ENCODE assay signal across 28 cellular contexts in genomic region chr1:84675631-84676030, GRCh38.
"Had no signal": no experiment of that assay in that cellular context is flagged by ENCODE, and none has a peak within 500 bp of the region (broad histone marks: within the 10 kb centered on the region; RNA-seq: fewer than 3 reads in every experiment).

No MANE protein-coding gene starts in this region.

- H3K4me3 Mint-ChIP-seq: activated CD4-positive, alpha-beta T cell treated with anti-CD3 and anti-CD28 coated beads for 36 hours; activated CD8-positive, alpha-beta T cell treated with anti-CD3 and anti-CD28 coated beads, Interleukin-2, amount 10 ng/mL, durations not matched to agents 7 days and 5 days; activated naive CD8-positive, alpha-beta T cell treated with anti-CD3 and anti-CD28 coated beads, Interleukin-2, amount 10 ng/mL, durations not matched to agents 7 days and 5 days had no signal

- H3K9me3 Mint-ChIP-seq: activated naive CD8-positive, alpha-beta T cell treated with anti-CD3 and anti-CD28 coated beads, Interleukin-2, amount 10 ng/mL, durations not matched to agents 7 days and 5 days had no signal

- H3K9me2 ChIP-seq: SK-N-SH had no signal

- H3K27ac ChIP-seq: adrenal gland, RWPE1, SJCRH30, VCaP had no signal

- H3K9me3 ChIP-seq: adrenal gland, MG63, SJCRH30, SK-N-SH had no signal

- H3K27me3 ChIP-seq: adrenal gland, MG63, SJCRH30 had no signal

- H3K9ac ChIP-seq: SK-N-SH had no signal

- H3K27me3 Mint-ChIP-seq: activated CD4-positive, alpha-beta T cell treated with anti-CD3 and anti-CD28 coated beads for 36 hours; activated naive CD8-positive, alpha-beta T cell treated with anti-CD3 and anti-CD28 coated beads, Interleukin-2, amount 10 ng/mL, durations not matched to agents 7 days and 5 days had no signal

- H3K4me2 ChIP-seq: SK-N-SH had no signal

- H3K4me1 ChIP-seq: adrenal gland had no signal

- DNase-seq: activated CD4-positive, alpha-beta T cell treated with anti-CD3 and anti-CD28 coated beads for 36 hours; activated CD4-positive, alpha-beta T cell treated with anti-CD3 and anti-CD28 coated beads, Interleukin-2, amount 50 U/mL, for 4 hours; activated CD8-positive, alpha-beta memory T cell treated with anti-CD3 and anti-CD28 coated beads, Interleukin-2, amount 50 U/mL, for 48 hours; activated CD8-positive, alpha-beta T cell treated with anti-CD3 and anti-CD28 coated beads, Interleukin-2, amount 10 ng/mL, durations not matched to agents 7 days and 5 days; activated naive CD4-positive, alpha-beta T cell treated with anti-CD3 and anti-CD28 coated beads, Interleukin-2, amount 50 U/mL, for 16 hours; activated naive CD8-positive, alpha-beta T cell treated with anti-CD3 and anti-CD28 coated beads, Interleukin-2, amount 10 ng/mL, durations not matched to agents 7 days and 5 days; activated T-cell treated with anti-CD3 and anti-CD28 coated beads, Interleukin-2, amount 50 U/mL, for 1 hour; adrenal gland; anterior cingulate cortex; cerebellar nuclear complex; MG63; MV-4-11; NCI-H1105; NCI-H1436; NCI-H1694 treated with DMSO at 0.1 percent for 48 hours; NCI-H2029 treated with DMSO at 0.1 percent for 48 hours; NCI-H345; NCI-H510A; NCI-H526 treated with DMSO at 0.1 percent for 48 hours; NCI-H82; OCI-M1; Right ventricle myocardium superior; SJCRH30; SK-N-SH; T-helper 1 cell had no signal

- H3K36me3 ChIP-seq: adrenal gland had no signal

- ATAC-seq: activated CD4-positive, alpha-beta T cell treated with anti-CD3 and anti-CD28 coated beads for 36 hours; activated CD8-positive, alpha-beta T cell treated with anti-CD3 and anti-CD28 coated beads, Interleukin-2, amount 10 ng/mL, durations not matched to agents 7 days and 5 days; Panc1 had no signal

- H3K27ac Mint-ChIP-seq: activated CD4-positive, alpha-beta T cell treated with anti-CD3 and anti-CD28 coated beads for 36 hours; activated CD8-positive, alpha-beta T cell treated with anti-CD3 and anti-CD28 coated beads, Interleukin-2, amount 10 ng/mL, durations not matched to agents 7 days and 5 days; activated naive CD8-positive, alpha-beta T cell treated with anti-CD3 and anti-CD28 coated beads, Interleukin-2, amount 10 ng/mL, durations not matched to agents 7 days and 5 days had no signal

- H3K4me3 ChIP-seq: adrenal gland, MG63, SJCRH30 had no signal
